24 cellular contexts compared by ENCODE assay signal in the genomic region with DNA sequence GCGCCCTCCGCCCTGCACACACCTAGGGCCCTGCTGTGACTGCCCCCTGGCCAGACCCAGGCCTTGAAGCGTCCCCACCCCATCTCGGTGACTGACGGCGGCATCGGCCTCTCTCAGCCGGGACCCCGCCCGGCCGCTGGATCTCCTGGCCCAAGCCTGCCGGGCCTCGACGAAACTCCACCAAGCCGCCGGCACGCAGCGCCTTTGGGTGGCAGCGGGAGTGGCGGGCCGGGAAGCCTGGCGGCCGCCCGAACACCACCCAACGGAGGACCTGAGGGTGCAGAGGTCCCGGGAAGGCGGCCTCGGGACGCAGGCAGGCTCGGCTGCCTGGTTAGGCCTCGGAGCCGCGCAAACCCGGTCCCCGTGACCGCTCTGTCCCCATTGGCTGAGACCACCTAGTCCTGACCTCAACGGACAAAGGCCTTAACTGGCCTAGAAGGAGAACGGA. TPM values are rescaled to one million over a fixed set of nuclear protein-coding genes. Genes with fewer than 3 reads are reported as not detected.
DNase-seq lines count a peak whose midpoint lies in the region; ATAC-seq, FAIRE-seq and TF ChIP-seq lines count a peak whose summit lies in the region.
"Had no signal": no experiment of that assay in that cellular context is flagged by ENCODE, and none has a peak within 500 bp of the region (broad histone marks: within the 10 kb centered on the region; RNA-seq: fewer than 3 reads in every experiment).

No MANE protein-coding gene starts in this region.

- no peak overlapping the region for H3K4me2 ChIP-seq in GM23248 (ENCODE audit: unreplicated experiment)
- H3K4me2 ChIP-seq in astrocyte (ENCODE audit: low read length): no peak overlapping the region
- H3K4me2 ChIP-seq in trophoblast cell (ENCODE audit: low read length): peak overlapping the region; percentile 19
- H3K4me2 ChIP-seq: BLaER1 treated with 17β-estradiol and CSF1 and Interleukin-3, amounts not matched to agents 10 nM and 100 nM had no signal

- H2AFZ ChIP-seq in GM23248 (peak overlapping the region; percentile 34; the same call in 1 of the 2 replicates), astrocyte (ENCODE audit: low read depth, low read length) (peak overlapping the region; percentile 63), trophoblast cell (ENCODE audit: insufficient read depth, low read length, poor library complexity) (no peak overlapping the region)

- peak overlapping the region; percentile 58 for H3K18ac ChIP-seq in trophoblast cell (ENCODE audit: low read length)

- H3K4me1 ChIP-seq in GM23248 (ENCODE audit: insufficient read depth) (no peaks in the 10 kb centered on the region), astrocyte (ENCODE audit: insufficient read depth, low read length) (no peaks in the 10 kb centered on the region), trophoblast cell (ENCODE audit: control insufficient read depth in 1 of 2, insufficient read depth in 2 of 2, low read length in 2 of 2) (no peaks in the 10 kb centered on the region)
- H3K4me1 ChIP-seq: BLaER1 treated with 17β-estradiol and CSF1 and Interleukin-3, amounts not matched to agents 10 nM and 100 nM had no signal

- FAIRE-seq in astrocyte (lab: Jason Lieb, UNC): no peak
- FAIRE-seq: GM12891, RCC 7860 had no signal

- peak overlapping the region; percentile 22 for H4K91ac ChIP-seq in trophoblast cell (ENCODE audit: low read depth, low read length)

- DNase-seq in GM23248 (no peak), astrocyte (ENCODE audit: low read depth) (no peak), iPS-NIHi11 (ENCODE audit: low spot score) (peak; percentile 13), trophoblast cell (peak in 1 of 2 donors; percentile 19), ureter (ENCODE audit: low spot score) (no peak), type B pancreatic cell (ENCODE audit: extremely low spot score, unreplicated experiment) (no peak)
- DNase-seq: 8988T; CD8-positive, alpha-beta T cell; DND-41; KBM-7; MM.1S; NCI-H1048; NCI-H1417 treated with DMSO at 0.1 percent for 48 hours; NCI-H187; NCI-H446; NCI-H526 treated with DMSO at 0.1 percent for 48 hours; OCI-M1 had no signal

- no peak for TF ChIP-seq CTCF in astrocyte (IDR thresholded peaks at IDR 0.05; ENCODE audit: insufficient read depth, low read depth, low read length)
- TF ChIP-seq CTCF in type B pancreatic cell (conservative IDR thresholded peaks at IDR 0.05): no peak

- no peaks in the 10 kb centered on the region for H4K20me1 ChIP-seq in GM23248 (ENCODE audit: insufficient read depth)
- H4K20me1 ChIP-seq in astrocyte (ENCODE audit: insufficient read depth, low read length): no peaks in the 10 kb centered on the region
- H4K20me1 ChIP-seq: BLaER1 treated with 17β-estradiol and CSF1 and Interleukin-3, amounts not matched to agents 10 nM and 100 nM had no signal

- no peak overlapping the region for H2AK5ac ChIP-seq in trophoblast cell (ENCODE audit: low read length)

- no peak overlapping the region for H3K27ac Mint-ChIP-seq in astrocyte (ENCODE audit: unreplicated experiment)
- no peak overlapping the region for H3K27ac Mint-ChIP-seq in type B pancreatic cell
- no peak overlapping the region for H3K27ac Mint-ChIP-seq in activated T-helper 17 cell treated with anti-CD3 and anti-CD28 coated beads, Interleukin-2, amount 50 U/mL, for 72 hours
- H3K27ac Mint-ChIP-seq: CD8-positive, alpha-beta T cell had no signal

- H3K9ac ChIP-seq in GM23248 (no peak overlapping the region), astrocyte (ENCODE audit: low read length) (no peak overlapping the region), trophoblast cell (ENCODE audit: low read length) (no peak overlapping the region)
- H3K9ac ChIP-seq: BLaER1 treated with 17β-estradiol and CSF1 and Interleukin-3, amounts not matched to agents 10 nM and 100 nM had no signal

- H3K4me3 Mint-ChIP-seq in astrocyte (ENCODE audit: unreplicated experiment) (no peak overlapping the region), type B pancreatic cell (no peak overlapping the region)
- H3K4me3 Mint-ChIP-seq in activated T-helper 17 cell treated with anti-CD3 and anti-CD28 coated beads, Interleukin-2, amount 50 U/mL, for 72 hours: no peak overlapping the region
- H3K4me3 Mint-ChIP-seq: CD8-positive, alpha-beta T cell had no signal

- H3K4me1 Mint-ChIP-seq in astrocyte (ENCODE audit: low read depth, unreplicated experiment) (no peaks in the 10 kb centered on the region), type B pancreatic cell (ENCODE audit: unreplicated experiment) (no peaks in the 10 kb centered on the region)
- no peaks in the 10 kb centered on the region for H3K4me1 Mint-ChIP-seq in activated T-helper 17 cell treated with anti-CD3 and anti-CD28 coated beads, Interleukin-2, amount 50 U/mL, for 72 hours

- H4K8ac ChIP-seq in trophoblast cell (ENCODE audit: low read depth, low read length): peak overlapping the region; percentile 34

- WGBS in GM23248 (ENCODE audit: low coverage in 1 of 2, low lambda C conversion rate in 2 of 2, missing lambda C conversion rate in 2 of 2), 2 experiments: 38 to 43% methylated on average over 21 to 32 of the region's 38 CpGs
- WGBS in trophoblast cell (ENCODE audit: extremely low coverage, insufficient coverage, insufficient read length): no CpG with 5 or more reads among the region's 38 CpGs

- in situ Hi-C loops in GM23248 (cut with MboI): no loop called here

- H3K9me2 ChIP-seq in GM23248 (ENCODE audit: insufficient read depth): no peaks in the 10 kb centered on the region

- no peaks in the 10 kb centered on the region for H3K79me2 ChIP-seq in GM23248 (ENCODE audit: insufficient read depth)
- H3K79me2 ChIP-seq in astrocyte (ENCODE audit: insufficient read depth, low read length): no peaks in the 10 kb centered on the region
- no peaks in the 10 kb centered on the region for H3K79me2 ChIP-seq in trophoblast cell (ENCODE audit: control insufficient read depth, insufficient read depth, low read length, poor library complexity)

- no peak overlapping the region for H2BK5ac ChIP-seq in trophoblast cell (ENCODE audit: low read depth, low read length, poor library complexity)

- no peak overlapping the region for H3K4ac ChIP-seq in trophoblast cell (ENCODE audit: low read depth, low read length)

- H3K27ac ChIP-seq in GM23248: no peak overlapping the region
- H3K27ac ChIP-seq in astrocyte (ENCODE audit: low read depth, low read length): no peak overlapping the region
- no peak overlapping the region for H3K27ac ChIP-seq in trophoblast cell (ENCODE audit: low read depth, low read length)
- H3K27ac ChIP-seq: BLaER1 treated with 17β-estradiol and CSF1 and Interleukin-3, amounts not matched to agents 10 nM and 100 nM had no signal

- H3F3A ChIP-seq in GM23248 (ENCODE audit: insufficient read depth): no peaks in the 10 kb centered on the region

- H3K27me3 Mint-ChIP-seq in astrocyte (ENCODE audit: low read depth, unreplicated experiment) (peaks cover 3% of the 10 kb centered on the region), type B pancreatic cell (peaks cover 2% of the 10 kb centered on the region)
- peaks cover 9% of the 10 kb centered on the region for H3K27me3 Mint-ChIP-seq in activated T-helper 17 cell treated with anti-CD3 and anti-CD28 coated beads, Interleukin-2, amount 50 U/mL, for 72 hours

- no peak overlapping the region for H3K23ac ChIP-seq in trophoblast cell (ENCODE audit: low read length)

- peaks cover 2% of the 10 kb centered on the region for H3K79me1 ChIP-seq in trophoblast cell (ENCODE audit: low read length)

- H3K36me3 Mint-ChIP-seq in astrocyte (ENCODE audit: low read depth, unreplicated experiment) (no peaks in the 10 kb centered on the region), type B pancreatic cell (no peaks in the 10 kb centered on the region)
- no peaks in the 10 kb centered on the region for H3K36me3 Mint-ChIP-seq in activated T-helper 17 cell treated with anti-CD3 and anti-CD28 coated beads, Interleukin-2, amount 50 U/mL, for 72 hours (ENCODE audit: low read depth)
- H3K36me3 Mint-ChIP-seq: CD8-positive, alpha-beta T cell had no signal

- H3K4me3 ChIP-seq in GM23248: no peak overlapping the region
- no peak overlapping the region for H3K4me3 ChIP-seq in astrocyte (ENCODE audit: insufficient read depth, low read depth, low read length)
- no peak overlapping the region for H3K4me3 ChIP-seq in trophoblast cell (ENCODE audit: low read depth, low read length)
- H3K4me3 ChIP-seq: BLaER1 treated with 17β-estradiol and CSF1 and Interleukin-3, amounts not matched to agents 10 nM and 100 nM had no signal

- H2BK12ac ChIP-seq in trophoblast cell (ENCODE audit: low read length): peak overlapping the region; percentile 20

- no peak overlapping the region for H2BK120ac ChIP-seq in trophoblast cell (ENCODE audit: insufficient read depth, low read length, poor library complexity)

- H3K9me3 ChIP-seq in GM23248 (ENCODE audit: low read depth): no peaks in the 10 kb centered on the region
- no peaks in the 10 kb centered on the region for H3K9me3 ChIP-seq in astrocyte (ENCODE audit: insufficient read depth, low read depth, low read length)
- H3K9me3 ChIP-seq in trophoblast cell (ENCODE audit: insufficient read depth, low read depth, low read length): no peaks in the 10 kb centered on the region
- H3K9me3 ChIP-seq: BLaER1 treated with 17β-estradiol and CSF1 and Interleukin-3, amounts not matched to agents 10 nM and 100 nM had no signal

- H3K9me3 Mint-ChIP-seq in astrocyte (ENCODE audit: unreplicated experiment): no peaks in the 10 kb centered on the region
- no peaks in the 10 kb centered on the region for H3K9me3 Mint-ChIP-seq in type B pancreatic cell
- no peaks in the 10 kb centered on the region for H3K9me3 Mint-ChIP-seq in activated T-helper 17 cell treated with anti-CD3 and anti-CD28 coated beads, Interleukin-2, amount 50 U/mL, for 72 hours
- H3K9me3 Mint-ChIP-seq: CD8-positive, alpha-beta T cell had no signal

- no peaks in the 10 kb centered on the region for H3K27me3 ChIP-seq in GM23248 (replicated peaks; ENCODE audit: insufficient read depth)
- peaks cover 23% of the 10 kb centered on the region for H3K27me3 ChIP-seq in astrocyte (ENCODE audit: insufficient read depth, low read length)
- no peaks in the 10 kb centered on the region for H3K27me3 ChIP-seq in trophoblast cell (ENCODE audit: insufficient read depth, low read length)
- H3K27me3 ChIP-seq: BLaER1 treated with 17β-estradiol and CSF1 and Interleukin-3, amounts not matched to agents 10 nM and 100 nM had no signal

- no peaks in the 10 kb centered on the region for H3K36me3 ChIP-seq in GM23248 (ENCODE audit: low read depth)
- H3K36me3 ChIP-seq in astrocyte (ENCODE audit: insufficient read depth, low read length): no peaks in the 10 kb centered on the region
- no peaks in the 10 kb centered on the region for H3K36me3 ChIP-seq in trophoblast cell (ENCODE audit: control insufficient read depth in 1 of 2, insufficient read depth in 2 of 2, low read length in 2 of 2)
- H3K36me3 ChIP-seq: BLaER1 treated with 17β-estradiol and CSF1 and Interleukin-3, amounts not matched to agents 10 nM and 100 nM had no signal

- H3K14ac ChIP-seq in trophoblast cell (ENCODE audit: low read length): no peak overlapping the region

- no peak for ATAC-seq in GM19397 (IDR thresholded peaks at IDR 0.05; ENCODE audit: unreplicated experiment)
- no peak for ATAC-seq in activated T-helper 17 cell treated with anti-CD3 and anti-CD28 coated beads, Interleukin-2, amount 50 U/mL, for 72 hours (replicated peaks)
- ATAC-seq: CD8-positive, alpha-beta T cell had no signal

- peak overlapping the region; percentile 72 for H4K12ac ChIP-seq in trophoblast cell (ENCODE audit: low read depth, low read length)

RNA-seq across cellular contexts. Expression of a gene that starts 12.0 kb away (rescaled TPM):
- 15.9 and 16.1 TPM in 2 replicates for total RNA-seq in GM23248 (2014; rRNA removed; shearing (Covaris generic))
- polyA plus RNA-seq in GM23248 (2016; fragmentation: Nextera tagmentation; extraction: Ambion mirVana): 16.3 and 20.1 TPM in 2 replicates
- total RNA-seq in astrocyte (13.4 and 20.4 TPM in 2 replicates), ureter (237 TPM), type B pancreatic cell (ENCODE audit: low replicate concordance) (43.0 and 99.9 TPM in 2 replicates)
- polyA plus RNA-seq in trophoblast cell (2013): 334 and 337 TPM in 2 replicates
- 10 to 100 TPM; 25.0 to 41.0 TPM for total RNA-seq in activated T-helper 17 cell treated with anti-CD3 and anti-CD28 coated beads, Interleukin-2, amount 50 U/mL, for 72 hours

RNA-seq across cellular contexts. Expression of a gene that starts 28.3 kb away (rescaled TPM):
- total RNA-seq in GM23248 (2014; rRNA removed; shearing (Covaris generic)): 79.3 and 80.5 TPM in 2 replicates
- polyA plus RNA-seq in GM23248 (2016; fragmentation: Nextera tagmentation; extraction: Ambion mirVana): 111 and 116 TPM in 2 replicates
- 69.9 and 70.4 TPM in 2 replicates for total RNA-seq in astrocyte
- 49.1 and 51.9 TPM in 2 replicates for polyA plus RNA-seq in trophoblast cell (2013)
- total RNA-seq in ureter: 48.8 TPM
- total RNA-seq in type B pancreatic cell (ENCODE audit: low replicate concordance): 43.6 and 55.2 TPM in 2 replicates
- total RNA-seq in activated T-helper 17 cell treated with anti-CD3 and anti-CD28 coated beads, Interleukin-2, amount 50 U/mL, for 72 hours: 10 to 100 TPM; 17.5 to 21.3 TPM

RNA-seq across cellular contexts. Expression of a gene that starts 28.6 kb away (rescaled TPM):
- 47.7 and 50.8 TPM in 2 replicates for total RNA-seq in GM23248 (2014; rRNA removed; shearing (Covaris generic))
- 53.7 and 59.4 TPM in 2 replicates for polyA plus RNA-seq in GM23248 (2016; fragmentation: Nextera tagmentation; extraction: Ambion mirVana)
- total RNA-seq in astrocyte (87.0 and 100 TPM in 2 replicates), ureter (55.1 TPM), type B pancreatic cell (ENCODE audit: low replicate concordance) (37.8 and 55.6 TPM in 2 replicates)
- polyA plus RNA-seq in trophoblast cell (2013): 64.5 and 64.8 TPM in 2 replicates
- 10 to 100 TPM; 24.9 to 30.0 TPM for total RNA-seq in activated T-helper 17 cell treated with anti-CD3 and anti-CD28 coated beads, Interleukin-2, amount 50 U/mL, for 72 hours

RNA-seq across cellular contexts. Expression of a gene that starts 50.3 kb away (rescaled TPM):
- total RNA-seq in GM23248 (2014; rRNA removed; shearing (Covaris generic)): 80.1 and 92.7 TPM in 2 replicates
- 105 and 112 TPM in 2 replicates for polyA plus RNA-seq in GM23248 (2016; fragmentation: Nextera tagmentation; extraction: Ambion mirVana)
- total RNA-seq in astrocyte (78.6 and 79.1 TPM in 2 replicates), ureter (74.6 TPM), type B pancreatic cell (ENCODE audit: low replicate concordance) (79.3 and 90.8 TPM in 2 replicates)
- polyA plus RNA-seq in trophoblast cell (2013): 43.5 and 44.3 TPM in 2 replicates
- total RNA-seq in activated T-helper 17 cell treated with anti-CD3 and anti-CD28 coated beads, Interleukin-2, amount 50 U/mL, for 72 hours: 100 to 1,000 TPM in 1 of 2 donors, 10 to 100 TPM in 1; 48.9 to 109 TPM

RNA-seq across cellular contexts. Expression of a gene that starts 58.0 kb away (rescaled TPM):
- not detected in 2 replicates for total RNA-seq in GM23248 (2014; rRNA removed; shearing (Covaris generic))
- not detected in 2 replicates for polyA plus RNA-seq in GM23248 (2016; fragmentation: Nextera tagmentation; extraction: Ambion mirVana)
- total RNA-seq in astrocyte: not detected in 2 replicates
- not detected in 2 replicates for polyA plus RNA-seq in trophoblast cell (2013)
- total RNA-seq in ureter: not detected
- not detected in 2 replicates for total RNA-seq in type B pancreatic cell (ENCODE audit: low replicate concordance)
- not detected for total RNA-seq in activated T-helper 17 cell treated with anti-CD3 and anti-CD28 coated beads, Interleukin-2, amount 50 U/mL, for 72 hours
- total RNA-seq: CD8-positive, alpha-beta T cell; G401; H4 had no signal
